22 cellular contexts compared by ENCODE assay signal in the genomic region with DNA sequence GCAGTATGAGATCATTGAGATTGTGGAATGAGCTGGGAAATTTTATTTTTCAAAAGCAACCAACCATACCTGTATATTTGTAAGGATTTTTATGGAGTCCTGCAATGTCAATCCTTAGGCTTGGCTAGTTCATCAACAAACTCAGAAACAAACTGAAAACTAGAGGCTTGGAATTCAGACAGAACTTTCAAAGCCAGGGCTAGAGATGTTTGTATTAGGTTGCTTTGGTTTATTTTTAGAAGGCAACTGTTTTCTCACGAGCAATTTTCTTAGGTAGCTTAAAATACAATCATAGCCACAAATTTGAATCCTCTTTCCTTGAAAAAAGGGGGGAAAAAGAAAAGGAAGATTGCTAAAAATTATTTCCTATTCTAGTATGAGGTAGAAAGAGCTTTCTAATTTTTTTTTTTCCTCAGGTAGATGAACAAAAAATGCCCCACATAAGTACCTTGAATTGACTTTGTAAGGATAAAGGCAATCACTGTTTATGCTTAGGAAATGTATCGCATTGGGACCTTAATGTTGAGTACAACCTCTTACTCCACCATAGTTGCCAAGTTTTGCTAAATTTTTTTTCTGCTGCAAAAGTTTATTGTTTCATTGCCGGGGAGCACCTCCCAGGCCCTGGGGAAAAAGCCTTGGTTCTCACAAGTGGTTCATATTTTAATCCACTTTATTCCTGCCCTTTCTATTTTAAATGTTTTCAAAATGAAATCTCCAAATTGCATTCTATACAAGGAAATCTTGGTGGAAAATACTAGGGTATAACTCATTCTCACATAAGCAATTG.
"Had no signal": no experiment of that assay in that cellular context is flagged by ENCODE, and none has a peak within 500 bp of the region (broad histone marks: within the 10 kb centered on the region; RNA-seq: fewer than 3 reads in every experiment).

No MANE protein-coding gene starts in this region.

- H3K36me3 Mint-ChIP-seq: activated CD8-positive, alpha-beta memory T cell treated with anti-CD3 and anti-CD28 coated beads, Interleukin-2, amount 10 ng/mL, durations not matched to agents 7 days and 5 days; memory B cell; naive thymus-derived CD8-positive, alpha-beta T cell; stimulated activated naive B cell treated with anti-CD40 and anti-IgM and Interleukin-4, amounts not matched to agents 10 μg/mL and 1 μg/mL and 100 μg/mL, for 72 hours had no signal

- H3K4me1 ChIP-seq: breast epithelium, spleen, transverse colon, uterus had no signal

- H3K27me3 ChIP-seq: breast epithelium, esophagus squamous epithelium, pancreas, spleen, transverse colon, uterus had no signal

- H3K9me3 ChIP-seq: breast epithelium, esophagus squamous epithelium, mucosa of descending colon, pancreas, spleen, transverse colon, uterus had no signal

- ATAC-seq: activated CD8-positive, alpha-beta memory T cell treated with anti-CD3 and anti-CD28 coated beads, Interleukin-2, amount 10 ng/mL, durations not matched to agents 7 days and 5 days; mucosa of descending colon; naive thymus-derived CD8-positive, alpha-beta T cell; sciatic nerve; stimulated activated naive B cell treated with anti-CD40 and anti-IgM and Interleukin-4, amounts not matched to agents 10 μg/mL and 1 μg/mL and 100 μg/mL, for 72 hours had no signal

- H3K27ac Mint-ChIP-seq: activated B cell treated with CpG ODN at 0.5 μM for 24 hours; activated CD4-positive, alpha-beta memory T cell treated with anti-CD3 and anti-CD28 coated beads, Interleukin-2, amount 10 ng/mL, durations not matched to agents 7 days and 5 days; activated CD8-positive, alpha-beta memory T cell treated with anti-CD3 and anti-CD28 coated beads, Interleukin-2, amount 10 ng/mL, durations not matched to agents 7 days and 5 days; memory B cell; naive thymus-derived CD8-positive, alpha-beta T cell; stimulated activated naive B cell treated with anti-CD40 and anti-IgM and Interleukin-4, amounts not matched to agents 10 μg/mL and 1 μg/mL and 100 μg/mL, for 72 hours had no signal

- H3K4me3 ChIP-seq: breast epithelium, esophagus squamous epithelium, mucosa of descending colon, pancreas, spleen, transverse colon, uterus had no signal

- H3K9me3 Mint-ChIP-seq: activated B cell treated with CpG ODN at 0.5 μM for 24 hours; activated CD4-positive, alpha-beta memory T cell treated with anti-CD3 and anti-CD28 coated beads, Interleukin-2, amount 10 ng/mL, durations not matched to agents 7 days and 5 days; naive thymus-derived CD8-positive, alpha-beta T cell; stimulated activated naive B cell treated with anti-CD40 and anti-IgM and Interleukin-4, amounts not matched to agents 10 μg/mL and 1 μg/mL and 100 μg/mL, for 72 hours had no signal

- H3K27me3 Mint-ChIP-seq: activated CD8-positive, alpha-beta memory T cell treated with anti-CD3 and anti-CD28 coated beads, Interleukin-2, amount 10 ng/mL, durations not matched to agents 7 days and 5 days; memory B cell; naive thymus-derived CD8-positive, alpha-beta T cell; stimulated activated naive B cell treated with anti-CD40 and anti-IgM and Interleukin-4, amounts not matched to agents 10 μg/mL and 1 μg/mL and 100 μg/mL, for 72 hours had no signal

- H3K36me3 ChIP-seq: breast epithelium, esophagus squamous epithelium, pancreas, spleen, transverse colon, uterus had no signal

- DNase-seq: activated B cell treated with CpG ODN at 0.5 μM for 24 hours; activated CD4-positive, alpha-beta memory T cell treated with anti-CD3 and anti-CD28 coated beads, Interleukin-2, amount 10 ng/mL, durations not matched to agents 7 days and 5 days; activated CD4-positive, alpha-beta T cell treated with anti-CD3 and anti-CD28 coated beads for 48 hours; activated CD8-positive, alpha-beta memory T cell treated with anti-CD3 and anti-CD28 coated beads, Interleukin-2, amount 10 ng/mL, durations not matched to agents 7 days and 5 days; anterior cingulate cortex; cerebellar nuclear complex; dermis blood vessel endothelial cell; effector memory CD4-positive, alpha-beta T cell; esophagus squamous epithelium; foreskin melanocyte; mucosa of descending colon; naive thymus-derived CD8-positive, alpha-beta T cell; pancreas; spleen; stimulated activated naive B cell treated with anti-CD40 and anti-IgM and Interleukin-4, amounts not matched to agents 10 μg/mL and 1 μg/mL and 100 μg/mL, for 72 hours; T-helper 1 cell; T-helper 9 cell; transverse colon; uterus had no signal

- H3K4me1 Mint-ChIP-seq: activated B cell treated with CpG ODN at 0.5 μM for 24 hours; activated CD4-positive, alpha-beta memory T cell treated with anti-CD3 and anti-CD28 coated beads, Interleukin-2, amount 10 ng/mL, durations not matched to agents 7 days and 5 days; activated CD8-positive, alpha-beta memory T cell treated with anti-CD3 and anti-CD28 coated beads, Interleukin-2, amount 10 ng/mL, durations not matched to agents 7 days and 5 days; memory B cell; stimulated activated naive B cell treated with anti-CD40 and anti-IgM and Interleukin-4, amounts not matched to agents 10 μg/mL and 1 μg/mL and 100 μg/mL, for 72 hours had no signal

- H3K4me3 Mint-ChIP-seq: activated B cell treated with CpG ODN at 0.5 μM for 24 hours; activated CD4-positive, alpha-beta memory T cell treated with anti-CD3 and anti-CD28 coated beads, Interleukin-2, amount 10 ng/mL, durations not matched to agents 7 days and 5 days; activated CD8-positive, alpha-beta memory T cell treated with anti-CD3 and anti-CD28 coated beads, Interleukin-2, amount 10 ng/mL, durations not matched to agents 7 days and 5 days; memory B cell; naive thymus-derived CD8-positive, alpha-beta T cell; stimulated activated naive B cell treated with anti-CD40 and anti-IgM and Interleukin-4, amounts not matched to agents 10 μg/mL and 1 μg/mL and 100 μg/mL, for 72 hours had no signal

- H3K27ac ChIP-seq: breast epithelium, esophagus squamous epithelium, pancreas, spleen, transverse colon, uterus had no signal
